In the genomic region with DNA sequence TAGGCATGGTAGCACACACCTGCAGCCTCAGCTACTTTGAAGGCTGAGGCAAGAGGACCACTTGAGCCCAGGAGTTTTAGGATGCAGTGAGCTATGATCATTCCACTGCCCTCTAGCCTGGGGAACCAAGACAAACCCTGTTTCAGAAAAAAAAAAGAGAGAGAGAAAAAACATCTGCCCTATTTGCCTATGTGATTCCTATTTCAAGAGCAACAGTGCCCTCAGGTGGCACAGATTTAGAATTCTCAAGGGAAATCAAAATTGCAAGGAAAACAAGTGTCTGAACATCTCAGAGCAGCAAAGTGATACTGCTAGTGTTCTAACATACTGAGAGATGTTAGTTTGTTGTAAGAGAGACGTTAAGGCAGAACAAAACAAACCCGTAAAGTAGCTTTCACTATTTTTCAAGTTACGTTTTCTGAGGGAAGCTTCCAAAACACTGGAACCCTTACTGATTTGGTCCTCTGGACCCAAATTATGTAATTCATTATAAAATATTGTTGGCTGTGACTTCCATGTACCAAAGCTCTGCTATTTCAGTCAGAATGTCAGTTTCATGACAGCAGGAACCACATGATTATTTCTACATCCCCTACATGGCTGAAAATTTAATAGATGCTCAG, we compare ENCODE assay signal across 8 cellular contexts. TPM values are rescaled to one million over a fixed set of nuclear protein-coding genes. Genes with fewer than 3 reads are reported as not detected.
DNase-seq lines count a peak whose midpoint lies in the region; ATAC-seq and TF ChIP-seq lines count a peak whose summit lies in the region.

No MANE protein-coding gene starts in this region.

- H3K27ac ChIP-seq in foreskin keratinocyte = no peak overlapping the region

- H3K4me1 Mint-ChIP-seq in activated CD8-positive, alpha-beta T cell treated with anti-CD3 and anti-CD28 coated beads for 36 hours (ENCODE audit: low read depth) = peaks cover 17% of the 10 kb centered on the region

- CTCF ChIA-PET in activated CD8-positive, alpha-beta T cell treated with anti-CD3 and anti-CD28 coated beads for 36 hours (lab: Charles Lee) = interaction anchor here (0.6 to 7.5 kb wide), 26 partner anchors 9 to 661 kb away, joined by 3 to 78 read pairs (median 4); partner anchors contain the start of genes BDH2 and SLC9B2

- ATAC-seq in GM19452 (IDR thresholded peaks at IDR 0.05; ENCODE audit: unreplicated experiment) = peak; percentile 86
- peak; percentile 68 for ATAC-seq in HG03442 (IDR thresholded peaks at IDR 0.05; ENCODE audit: unreplicated experiment)
- ATAC-seq in activated CD8-positive, alpha-beta T cell treated with anti-CD3 and anti-CD28 coated beads for 36 hours = peak; percentile 78
- ATAC-seq in foreskin keratinocyte = peak; percentile 63
- ATAC-seq in left ventricle myocardium superior = no peak

- peak; percentile 79 for TF ChIP-seq CTCF in activated CD8-positive, alpha-beta T cell treated with anti-CD3 and anti-CD28 coated beads for 36 hours (IDR thresholded peaks at IDR 0.05)
- TF ChIP-seq CTCF in foreskin keratinocyte (conservative IDR thresholded peaks at IDR 0.05) (peak; percentile 78), retinal pigment epithelial cell (conservative IDR thresholded peaks at IDR 0.05; ENCODE audit: low read depth, low read length) (peak; percentile 65)

- peak; percentile 19 for DNase-seq in Daoy (ENCODE audit: low read depth)
- peak; percentile 43 for DNase-seq in NCI-H526 treated with DMSO at 0.1 percent for 48 hours (lab: John Stamatoyannopoulos, UW)
- peak; percentile 61 for DNase-seq in activated CD8-positive, alpha-beta T cell treated with anti-CD3 and anti-CD28 coated beads for 36 hours
- DNase-seq in foreskin keratinocyte = peak; percentile 17 to 60
- no peak for DNase-seq in retinal pigment epithelial cell (ENCODE audit: low read depth)
- DNase-seq in left ventricle myocardium superior = no peak

- no peak overlapping the region for H3K4me3 Mint-ChIP-seq in activated CD8-positive, alpha-beta T cell treated with anti-CD3 and anti-CD28 coated beads for 36 hours

- intact Hi-C loops in activated CD8-positive, alpha-beta T cell treated with anti-CD3 and anti-CD28 coated beads for 36 hours (cut with micrococcal nuclease) = loop anchor here (5.0 to 10.0 kb wide), 2 partner anchors 44 to 657 kb away; no protein-coding TSS in a partner anchor
- intact Hi-C loops in left ventricle myocardium superior (cut with micrococcal nuclease) = loop anchor here (10.0 kb wide), 1 partner anchor 47 kb away; no protein-coding TSS in a partner anchor

- H3K36me3 Mint-ChIP-seq in activated CD8-positive, alpha-beta T cell treated with anti-CD3 and anti-CD28 coated beads for 36 hours (ENCODE audit: low read depth) = peaks cover 2% of the 10 kb centered on the region

- H3K4me1 ChIP-seq in foreskin keratinocyte = no peaks in the 10 kb centered on the region

- no peaks in the 10 kb centered on the region for H3K27me3 Mint-ChIP-seq in activated CD8-positive, alpha-beta T cell treated with anti-CD3 and anti-CD28 coated beads for 36 hours

- no peaks in the 10 kb centered on the region for H3K9me3 Mint-ChIP-seq in activated CD8-positive, alpha-beta T cell treated with anti-CD3 and anti-CD28 coated beads for 36 hours

- H3K4me3 ChIP-seq in retinal pigment epithelial cell (ENCODE audit: low read length) = no peak overlapping the region

- POLR2A ChIA-PET in activated CD8-positive, alpha-beta T cell treated with anti-CD3 and anti-CD28 coated beads for 36 hours (lab: Charles Lee) = interaction anchor here (1.2 to 1.8 kb wide), 3 partner anchors 12 to 16 kb away, joined by 3 to 4 read pairs (median 3); partner anchors contain the start of gene SLC9B2

- peak overlapping the region; percentile 53 for H3K27ac Mint-ChIP-seq in activated CD8-positive, alpha-beta T cell treated with anti-CD3 and anti-CD28 coated beads for 36 hours

- no peaks in the 10 kb centered on the region for H3K27me3 ChIP-seq in foreskin keratinocyte

RNA-seq across cellular contexts. Expression of gene BDH2, which starts 7.9 kb away (rescaled TPM):
- total RNA-seq in Daoy (2014; rRNA removed; shearing (Covaris generic)) = 4.6 and 7.7 TPM in 2 replicates
- 10 to 100 TPM; 17.0 to 19.4 TPM for total RNA-seq in activated CD8-positive, alpha-beta T cell treated with anti-CD3 and anti-CD28 coated beads for 36 hours
- total RNA-seq in foreskin keratinocyte (23.6 and 32.0 TPM in 2 replicates), left ventricle myocardium superior (25.6 TPM)
- polyA plus RNA-seq in foreskin keratinocyte = 25.9 and 29.5 TPM in 2 replicates

RNA-seq across cellular contexts. Expression of gene SLC9B2, which starts 15.2 kb away (rescaled TPM):
- total RNA-seq in Daoy (2014; rRNA removed; shearing (Covaris generic)) = 5.0 and 11.1 TPM in 2 replicates
- 10 to 100 TPM; 35.6 to 40.2 TPM for total RNA-seq in activated CD8-positive, alpha-beta T cell treated with anti-CD3 and anti-CD28 coated beads for 36 hours
- total RNA-seq in foreskin keratinocyte (15.9 and 16.8 TPM in 2 replicates), left ventricle myocardium superior (3.3 TPM)
- polyA plus RNA-seq in foreskin keratinocyte = 6.9 and 8.3 TPM in 2 replicates

Comparison
In these comparisons a context has a peak if more than half of its experiments do, and no peak if none do; other contexts are left out.
1. DNase-seq: peak in Daoy (single experiment), NCI-H526 treated with DMSO at 0.1 percent for 48 hours (single experiment), activated CD8-positive, alpha-beta T cell treated with anti-CD3 and anti-CD28 coated beads for 36 hours (single experiment) and foreskin keratinocyte (2 of 2); none in retinal pigment epithelial cell (single experiment) and left ventricle myocardium superior (single experiment).
2. Peak in every context shown above with its lines, with median percentiles within 50 percentile points of each other: CTCF ChIP-seq.